In genomic region chr7:43591551-43592180, GRCh38 we compare ENCODE assay signal across 9 cellular contexts. TPM values are rescaled to one million over a fixed set of nuclear protein-coding genes. Genes with fewer than 3 reads are reported as not detected.
A peak's percentile ranks its signal among the peaks of the same experiment; 100 is the strongest.
DNase-seq lines count a peak whose midpoint lies in the region; ATAC-seq, FAIRE-seq and TF ChIP-seq lines count a peak whose summit lies in the region.
"Had no signal": no experiment of that assay in that cellular context is flagged by ENCODE, and none has a peak within 500 bp of the region (broad histone marks: within the 10 kb centered on the region; RNA-seq: fewer than 3 reads in every experiment).

No MANE protein-coding gene starts in this region.

- dilution Hi-C loops in keratinocyte (cut with MboI; ENCODE audit: extremely low pct_ligation_motif_present, low sequenced_read_pairs): no loop called here

- peak overlapping the region; percentile 19 for H3K27ac ChIP-seq in CD8-positive, alpha-beta T cell (ENCODE audit: low read depth, low read length)
- peak overlapping the region; percentile 76 for H3K27ac ChIP-seq in keratinocyte (ENCODE audit: control insufficient read depth, insufficient read depth, low read length)

- CTCF ChIA-PET in CD8-positive, alpha-beta T cell (lab: Charles Lee): interaction anchor here (0.6 to 1.7 kb wide), 5 partner anchors 10 to 507 kb away, joined by 3 to 10 read pairs (median 3); partner anchors contain the start of gene STK17A

- H3K36me3 ChIP-seq in CD8-positive, alpha-beta T cell (ENCODE audit: insufficient read depth, low read length): peaks cover 9% of the 10 kb centered on the region
- H3K36me3 ChIP-seq in keratinocyte (ENCODE audit: control insufficient read depth in 2 of 2, extremely low read depth in 1 of 2, insufficient read depth in 2 of 2, low read length in 2 of 2): peaks cover 0 to 13% of the 10 kb centered on the region in 2 experiments

- no peaks in the 10 kb centered on the region for H3K9me3 ChIP-seq in CD8-positive, alpha-beta T cell (ENCODE audit: low read length)
- H3K9me3 ChIP-seq in keratinocyte (ENCODE audit: control insufficient read depth, low read depth, low read length): no peaks in the 10 kb centered on the region

- ATAC-seq in CD8-positive, alpha-beta T cell: no peak
- no peak for ATAC-seq in GM18858 (IDR thresholded peaks at IDR 0.05; ENCODE audit: unreplicated experiment)
- no peak for ATAC-seq in HG03039 (IDR thresholded peaks at IDR 0.05; ENCODE audit: unreplicated experiment)
- ATAC-seq in GM19467 (IDR thresholded peaks at IDR 0.05; ENCODE audit: unreplicated experiment): no peak

- TF ChIP-seq CTCF in CD8-positive, alpha-beta T cell (IDR thresholded peaks at IDR 0.05): no peak
- TF ChIP-seq CTCF in keratinocyte (optimal IDR thresholded peaks at IDR 0.05 in 1 of 3, IDR thresholded peaks at IDR 0.05 in 1 of 3, conservative IDR thresholded peaks at IDR 0.05 in 1 of 3; ENCODE audit: extremely low read depth in 1 of 3, insufficient read depth in 2 of 3, low read length in 3 of 3) (no peak), glutamatergic neuron (IDR thresholded peaks at IDR 0.05; ENCODE audit: partially characterized antibody, unreplicated experiment) (no peak)

- H2AFZ ChIP-seq in keratinocyte (ENCODE audit: control insufficient read depth, low read length): no peak overlapping the region

- no peaks in the 10 kb centered on the region for H3K27me3 ChIP-seq in CD8-positive, alpha-beta T cell (ENCODE audit: insufficient read depth, low read length)
- H3K27me3 ChIP-seq in keratinocyte (ENCODE audit: control insufficient read depth, extremely low read depth, insufficient read depth, low read length): no peaks in the 10 kb centered on the region

- H3K79me2 ChIP-seq in keratinocyte (ENCODE audit: control insufficient read depth, insufficient read depth, low read length): peaks cover 99% of the 10 kb centered on the region

- peak overlapping the region; percentile 21 for H3K4me3 ChIP-seq in CD8-positive, alpha-beta T cell (ENCODE audit: low read depth, low read length)
- H3K4me3 ChIP-seq in keratinocyte (ENCODE audit: control insufficient read depth in 2 of 3, extremely low read depth in 1 of 3, insufficient read depth in 2 of 3, low read depth in 1 of 3, low read length in 3 of 3): peak overlapping the region in 1 of 3 experiments; percentile 8

- FAIRE-seq in H54 (lab: Jason Lieb, UNC) (peak; percentile 87), keratinocyte (lab: Jason Lieb, UNC) (peak; percentile 72)

- peaks cover 88% of the 10 kb centered on the region for H3K4me1 ChIP-seq in CD8-positive, alpha-beta T cell (ENCODE audit: insufficient read depth, low read length)
- H3K4me1 ChIP-seq in keratinocyte (ENCODE audit: control insufficient read depth, extremely low read depth, insufficient read depth, low read length): peaks cover 64% of the 10 kb centered on the region

- peak overlapping the region; percentile 83 for H3K27ac Mint-ChIP-seq in CD8-positive, alpha-beta T cell
- no peak overlapping the region for H3K27ac Mint-ChIP-seq in glutamatergic neuron (ENCODE audit: unreplicated experiment)

- intact Hi-C loops in CD8-positive, alpha-beta T cell (cut with DNase I, micrococcal nuclease): loop anchor here (1.0 to 5.0 kb wide), 2 partner anchors 8 to 36 kb away; no protein-coding TSS in a partner anchor

- H3K9me3 Mint-ChIP-seq in CD8-positive, alpha-beta T cell: no peaks in the 10 kb centered on the region
- peaks cover 6% of the 10 kb centered on the region for H3K9me3 Mint-ChIP-seq in glutamatergic neuron (ENCODE audit: unreplicated experiment)

- peak overlapping the region; percentile 56 for H3K9ac ChIP-seq in keratinocyte (ENCODE audit: control insufficient read depth, extremely low read depth, insufficient read depth, low read length)

- no peak for TF ChIP-seq POLR2A in H54 (IDR thresholded peaks at IDR 0.05; ENCODE audit: low read depth, low read length)

- H3K36me3 Mint-ChIP-seq in CD8-positive, alpha-beta T cell: peaks cover 45% of the 10 kb centered on the region
- H3K36me3 Mint-ChIP-seq in glutamatergic neuron (ENCODE audit: unreplicated experiment): no peaks in the 10 kb centered on the region

- POLR2A ChIA-PET in CD8-positive, alpha-beta T cell (lab: Charles Lee): interaction anchor here (1.4 to 2.3 kb wide), 4 partner anchors 10 to 58 kb away, joined by 3 to 8 read pairs (median 5); no protein-coding TSS in a partner anchor

- peaks cover 29% of the 10 kb centered on the region for H4K20me1 ChIP-seq in keratinocyte (ENCODE audit: control insufficient read depth, extremely low read depth, insufficient read depth, low read length)

- peak overlapping the region; percentile 75 for H3K4me3 Mint-ChIP-seq in CD8-positive, alpha-beta T cell
- no peak overlapping the region for H3K4me3 Mint-ChIP-seq in glutamatergic neuron (ENCODE audit: unreplicated experiment)

- no peak for DNase-seq in CD8-positive, alpha-beta T cell
- no peak for DNase-seq in H54 (ENCODE audit: insufficient read length, low spot score)
- DNase-seq in SKM-1 treated with dmso at 0.1 percent for 144 hours (lab: John Stamatoyannopoulos, UW; ENCODE audit: unreplicated experiment): peak; percentile 36
- DNase-seq in keratinocyte (ENCODE audit: low read depth, low spot score): no peak
- no peak for DNase-seq in glutamatergic neuron
- DNase-seq: T1000 had no signal

- H3K27me3 Mint-ChIP-seq in CD8-positive, alpha-beta T cell (ENCODE audit: low read depth): no peaks in the 10 kb centered on the region
- H3K27me3 Mint-ChIP-seq in glutamatergic neuron (ENCODE audit: unreplicated experiment): peaks cover 7% of the 10 kb centered on the region

- peaks cover 81% of the 10 kb centered on the region for H3K4me1 Mint-ChIP-seq in CD8-positive, alpha-beta T cell (ENCODE audit: low read depth)
- peaks cover 36% of the 10 kb centered on the region for H3K4me1 Mint-ChIP-seq in glutamatergic neuron (ENCODE audit: low read depth, unreplicated experiment)

- H3K9me1 ChIP-seq in keratinocyte (ENCODE audit: control insufficient read depth, extremely low read depth, insufficient read depth, low read length): peaks cover 3% of the 10 kb centered on the region

- H3K4me2 ChIP-seq in keratinocyte (ENCODE audit: control insufficient read depth, extremely low read depth, insufficient read depth, low read depth, low read length): peak overlapping the region; percentile 24

RNA-seq across cellular contexts. Expression of gene STK17A, which starts 8.8 kb away (rescaled TPM):
- total RNA-seq in CD8-positive, alpha-beta T cell: 100 to 1,000 TPM; 301 to 311 TPM
- 33.6 to 81.3 TPM (median 46.1 TPM) in 3 replicates for polyA plus RNA-seq in keratinocyte
- 30.4 TPM for polyA plus RNA-seq in keratinocyte (2011; ENCODE audit: low read depth)
- 46.4 and 88.3 TPM in 2 replicates for polyA plus RNA-seq in keratinocyte (2011; cell fraction: cytosol; rRNA removed)
- 43.9 and 57.0 TPM in 2 replicates for polyA plus RNA-seq in keratinocyte (2011; cell fraction: nucleus; rRNA removed)
- polyA plus RNA-seq in keratinocyte (2012; ENCODE audit: low replicate concordance): 55.1 and 72.2 TPM in 2 replicates
- polyA minus RNA-seq in keratinocyte: 3.4 to 32.1 TPM (median 12.9 TPM) in 3 replicates
- 39.1 TPM for polyA minus RNA-seq in keratinocyte (2011; cell fraction: cytosol; rRNA and poly(A)+ RNA removed)
- polyA minus RNA-seq in keratinocyte (2011; cell fraction: nucleus; rRNA and poly(A)+ RNA removed): 15.8 and 31.2 TPM in 2 replicates
- total RNA-seq in glutamatergic neuron (ENCODE audit: unreplicated experiment): 26.8 TPM

Comparison
In these comparisons a context has a peak if more than half of its experiments do, and no peak if none do; other contexts are left out.
1. RNA of gene STK17A, which starts 8.8 kb away (total RNA-seq): 301 to 311 TPM in CD8-positive, alpha-beta T cell; 26.8 TPM in glutamatergic neuron (single experiment); every median in the first group is over 10 times any median in the second.